In genomic region chr7:18941197-18941596, GRCh38 we compare ENCODE assay signal across 32 cellular contexts.
A peak's percentile ranks its signal among the peaks of the same experiment; 100 is the strongest.
DNase-seq lines count a peak whose midpoint lies in the region; ATAC-seq and TF ChIP-seq lines count a peak whose summit lies in the region.
"Had no signal": no experiment of that assay in that cellular context is flagged by ENCODE, and none has a peak within 500 bp of the region (broad histone marks: within the 10 kb centered on the region; RNA-seq: fewer than 3 reads in every experiment).

No MANE protein-coding gene starts in this region.

- TF ChIP-seq POLR2A in esophagus squamous epithelium (IDR thresholded peaks at IDR 0.05) = no peak

- no peaks in the 10 kb centered on the region for H3K36me3 ChIP-seq in HEK293 (ENCODE audit: control insufficient read depth in 2 of 2, insufficient read depth in 1 of 2, low read length in 2 of 2)
- H3K36me3 ChIP-seq in esophagus squamous epithelium = no peaks in the 10 kb centered on the region
- H3K36me3 ChIP-seq: BLaER1 treated with 17β-estradiol and CSF1 and Interleukin-3, amounts not matched to agents 10 nM and 100 nM; HAP-1; thyroid gland; vagina had no signal

- no peak for DNase-seq in WTC11 (ENCODE audit: low spot score)
- DNase-seq in fibroblast of mammary gland (ENCODE audit: low read depth) = peak; percentile 51
- DNase-seq in skeletal muscle cell (ENCODE audit: low read depth) = peak; percentile 78
- no peak for DNase-seq in 8988T
- DNase-seq in esophagus squamous epithelium (lab: John Stamatoyannopoulos, UW) = no peak
- no peak for DNase-seq in stimulated activated CD4-positive, alpha-beta T cell treated with anti-CD3 and anti-CD28 coated beads, Interleukin-2, amount 100 ng/mL, for 24 hours
- DNase-seq: activated CD4-positive, alpha-beta T cell treated with anti-CD3 and anti-CD28 coated beads, Interleukin-2, amount 50 U/mL, for 48 hours; activated CD4-positive, CD25-positive, alpha-beta regulatory T cell treated with anti-CD3 and anti-CD28 coated beads, Interleukin-2, amount 50 U/mL, for 72 hours; activated naive CD4-positive, alpha-beta T cell; activated naive CD8-positive, alpha-beta T cell treated with anti-CD3 and anti-CD28 coated beads, Interleukin-2, amount 50 U/mL, for 24 hours; activated T-cell treated with anti-CD3 and anti-CD28 coated beads, Interleukin-2, amount 50 U/mL, for 72 hours; foreskin keratinocyte; MM.1S; NCI-H1105 treated with DMSO at 0.1 percent for 48 hours; NCI-H187 treated with DMSO at 0.1 percent for 48 hours; NCI-H524 treated with DMSO at 0.1 percent for 48 hours; nephron progenitor cell; OCI-M1; retina; small intestine; stimulated activated CD8-positive, alpha-beta memory T cell treated with anti-CD3 and anti-CD28 coated beads, Interleukin-4, amount 100 ng/mL, for 48 hours; thyroid gland had no signal

- H3K27ac Mint-ChIP-seq in WTC11 = peak overlapping the region; percentile 83
- H3K27ac Mint-ChIP-seq: activated naive CD8-positive, alpha-beta T cell treated with anti-CD3 and anti-CD28 coated beads, Interleukin-2, amount 50 U/mL, for 24 hours; activated T-cell treated with anti-CD3 and anti-CD28 coated beads, Interleukin-2, amount 50 U/mL, for 72 hours; nephron progenitor cell; stimulated activated naive CD8-positive, alpha-beta T cell treated with anti-CD3 and anti-CD28 coated beads, Interleukin-15, Interleukin-2, amounts not matched to agents 100 ng/mL and 50 ng/mL, for 24 hours had no signal

- H3K4me3 Mint-ChIP-seq in WTC11 = peak overlapping the region; percentile 44
- H3K4me3 Mint-ChIP-seq: activated naive CD8-positive, alpha-beta T cell treated with anti-CD3 and anti-CD28 coated beads, Interleukin-2, amount 50 U/mL, for 24 hours; activated T-cell treated with anti-CD3 and anti-CD28 coated beads, Interleukin-2, amount 50 U/mL, for 72 hours; nephron progenitor cell; stimulated activated naive CD8-positive, alpha-beta T cell treated with anti-CD3 and anti-CD28 coated beads, Interleukin-15, Interleukin-2, amounts not matched to agents 100 ng/mL and 50 ng/mL, for 24 hours had no signal

- H3K27me3 ChIP-seq in esophagus squamous epithelium = no peaks in the 10 kb centered on the region
- H3K27me3 ChIP-seq: BLaER1 treated with 17β-estradiol and CSF1 and Interleukin-3, amounts not matched to agents 10 nM and 100 nM; foreskin keratinocyte; thyroid gland; vagina had no signal

- intact Hi-C loops in esophagus squamous epithelium (cut with DNase I) = no loop called here

- CTCF ChIA-PET in HEK293 (lab: Yijun Ruan, JAX) (no interaction called here), WTC11 (lab: Charles Lee) (interaction anchor here (1.4 kb wide), 1 partner anchor 588 kb away, joined by 4 read pairs; no protein-coding TSS in a partner anchor)

- H3K27ac ChIP-seq in HEK293 (ENCODE audit: extremely low read depth, low read depth, low read length) (no peak overlapping the region), esophagus squamous epithelium (no peak overlapping the region)
- H3K27ac ChIP-seq: BLaER1 treated with 17β-estradiol and CSF1 and Interleukin-3, amounts not matched to agents 10 nM and 100 nM; foreskin keratinocyte; HL-60; parathyroid adenoma; thyroid gland; vagina had no signal

- H3K4me3 ChIP-seq in HEK293 (ENCODE audit: low read depth, low read length) = no peak overlapping the region
- no peak overlapping the region for H3K4me3 ChIP-seq in fibroblast of mammary gland (ENCODE audit: control insufficient read depth, low read depth, low read length)
- no peak overlapping the region for H3K4me3 ChIP-seq in skeletal muscle cell (ENCODE audit: low read depth, low read length)
- H3K4me3 ChIP-seq in esophagus squamous epithelium = no peak overlapping the region
- H3K4me3 ChIP-seq: BLaER1 treated with 17β-estradiol and CSF1 and Interleukin-3, amounts not matched to agents 10 nM and 100 nM; GM12878; HAP-1; lung; thyroid gland; vagina had no signal

- WGBS in esophagus squamous epithelium, 2 donors = 50 to 61% methylated on average over 3 of the region's 3 CpGs

- peak; percentile 30; the same call in 1 of the 2 replicates for ATAC-seq in WTC11
- ATAC-seq: activated naive CD8-positive, alpha-beta T cell treated with anti-CD3 and anti-CD28 coated beads, Interleukin-2, amount 50 U/mL, for 24 hours; activated T-cell treated with anti-CD3 and anti-CD28 coated beads, Interleukin-2, amount 50 U/mL, for 72 hours; foreskin keratinocyte; GM12878; HepG2 had no signal

- H3K4me1 ChIP-seq in HEK293 (ENCODE audit: control insufficient read depth, insufficient read depth, low read length) (no peaks in the 10 kb centered on the region), esophagus squamous epithelium (no peaks in the 10 kb centered on the region)
- H3K4me1 ChIP-seq: BLaER1 treated with 17β-estradiol and CSF1 and Interleukin-3, amounts not matched to agents 10 nM and 100 nM; foreskin keratinocyte; HAP-1; parathyroid adenoma; thyroid gland; vagina had no signal

- H3K9me3 Mint-ChIP-seq in WTC11 = no peaks in the 10 kb centered on the region
- H3K9me3 Mint-ChIP-seq: activated naive CD8-positive, alpha-beta T cell treated with anti-CD3 and anti-CD28 coated beads, Interleukin-2, amount 50 U/mL, for 24 hours; nephron progenitor cell had no signal

- POLR2A ChIA-PET in HEK293 (lab: Yijun Ruan, JAX) (no interaction called here), WTC11 (lab: Charles Lee) (no interaction called here)

- peaks cover 38% of the 10 kb centered on the region for H3K4me1 Mint-ChIP-seq in WTC11
- H3K4me1 Mint-ChIP-seq: activated naive CD8-positive, alpha-beta T cell treated with anti-CD3 and anti-CD28 coated beads, Interleukin-2, amount 50 U/mL, for 24 hours had no signal

- no peaks in the 10 kb centered on the region for H3K36me3 Mint-ChIP-seq in WTC11

- TF ChIP-seq CTCF in HEK293 (tag by site-specific recombination; IDR thresholded peaks at IDR 0.05) (no peak), WTC11 (IDR thresholded peaks at IDR 0.05) (no peak), fibroblast of mammary gland (conservative IDR thresholded peaks at IDR 0.05; ENCODE audit: control insufficient read depth, insufficient read depth, low read depth, low read length) (no peak), esophagus squamous epithelium (IDR thresholded peaks at IDR 0.05) (no peak)

- H3K9me3 ChIP-seq in HEK293 (ENCODE audit: control insufficient read depth, insufficient read depth, low read depth, low read length) (no peaks in the 10 kb centered on the region), esophagus squamous epithelium (no peaks in the 10 kb centered on the region)
- H3K9me3 ChIP-seq: BLaER1 treated with 17β-estradiol and CSF1 and Interleukin-3, amounts not matched to agents 10 nM and 100 nM; HAP-1; thyroid gland; vagina had no signal

- no peaks in the 10 kb centered on the region for H3K27me3 Mint-ChIP-seq in WTC11 (ENCODE audit: low read depth)
- H3K27me3 Mint-ChIP-seq: activated naive CD8-positive, alpha-beta T cell treated with anti-CD3 and anti-CD28 coated beads, Interleukin-2, amount 50 U/mL, for 24 hours; stimulated activated naive CD8-positive, alpha-beta T cell treated with anti-CD3 and anti-CD28 coated beads, Interleukin-15, Interleukin-2, amounts not matched to agents 100 ng/mL and 50 ng/mL, for 24 hours had no signal

TF ChIP-seq in HEK293, 187 proteins besides CTCF, POLR2A, EP300 and RAD21:
- TF ChIP-seq REPIN1 (tag by site-specific recombination; IDR thresholded peaks at IDR 0.05; ENCODE audit: low read depth) = no peak
- TF ChIP-seq BCL6B (tag by site-specific recombination; IDR thresholded peaks at IDR 0.05) = no peak
- 0 out of 2 replicates have a peak, but pooled peaks have one; percentile 17 for TF ChIP-seq PRDM1 (tag by site-specific recombination; IDR thresholded peaks at IDR 0.05)

TF ChIP-seq in WTC11, 78 proteins besides CTCF, POLR2A, EP300 and RAD21:
- TF ChIP-seq ZNF219 (CRISPR knock-in tag; IDR thresholded peaks at IDR 0.05; ENCODE audit: borderline replicate concordance) (no peak), TP53 (CRISPR knock-in tag; IDR thresholded peaks at IDR 0.05) (no peak), ERG (CRISPR knock-in tag; IDR thresholded peaks at IDR 0.05) (no peak)

Comparison
In these comparisons a context has a peak if more than half of its experiments do, and no peak if none do; other contexts are left out.
1. DNase-seq: peak in fibroblast of mammary gland (single experiment) and skeletal muscle cell (single experiment); none in WTC11 (single experiment), 8988T (single experiment), esophagus squamous epithelium (single experiment) and stimulated activated CD4-positive, alpha-beta T cell treated with anti-CD3 and anti-CD28 coated beads, Interleukin-2, amount 100 ng/mL, for 24 hours (0 of 2).